In the genomic region with DNA sequence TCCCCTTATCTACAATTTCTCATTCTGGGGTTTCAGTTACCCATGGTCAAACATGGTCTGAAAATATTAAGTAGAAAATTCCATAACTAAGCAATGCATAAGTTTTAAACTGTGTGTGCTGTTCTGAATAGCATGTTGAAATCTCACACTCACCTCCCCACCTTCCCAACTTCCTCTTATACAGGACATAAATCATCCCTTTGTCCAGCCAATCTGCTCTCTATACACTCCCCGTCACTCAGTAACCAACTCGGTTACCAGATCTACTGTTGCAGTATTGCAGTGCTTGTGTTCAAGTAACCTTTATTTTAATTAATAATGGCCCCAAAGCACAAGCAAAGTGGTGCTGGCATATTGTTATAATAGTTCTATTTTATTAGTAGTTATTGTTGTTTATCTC, we compare ENCODE assay signal across 23 cellular contexts.
DNase-seq lines count a peak whose midpoint lies in the region; ATAC-seq lines count a peak whose summit lies in the region.
"Had no signal": no experiment of that assay in that cellular context is flagged by ENCODE, and none has a peak within 500 bp of the region (broad histone marks: within the 10 kb centered on the region; RNA-seq: fewer than 3 reads in every experiment).

No MANE protein-coding gene starts in this region.

- H3K18ac ChIP-seq in neuronal stem cell (ENCODE audit: low read length), result no peak overlapping the region

- no peak overlapping the region for H3K4me3 ChIP-seq in neuronal stem cell (ENCODE audit: low read length in 2 of 2)
- no peak overlapping the region for H3K4me3 ChIP-seq in effector memory CD4-positive, alpha-beta T cell (ENCODE audit: insufficient read depth, low read depth, low read length, poor library complexity, severe bottlenecking)
- H3K4me3 ChIP-seq: A549, cardiac muscle cell, right lobe of liver, testis, vagina had no signal

- DNase-seq in NCI-H82 (lab: John Stamatoyannopoulos, UW) (peak; percentile 24), NCI-H82 treated with DMSO at 0.1 percent for 48 hours (lab: John Stamatoyannopoulos, UW; ENCODE audit: unreplicated experiment) (no peak), NCI-H748 treated with DMSO at 0.1 percent for 48 hours (lab: John Stamatoyannopoulos, UW) (peak; percentile 26), SKM-1 treated with dmso at 0.1 percent for 144 hours (lab: John Stamatoyannopoulos, UW; ENCODE audit: unreplicated experiment) (peak; percentile 67), neuronal stem cell (ENCODE audit: low spot score) (no peak), NCI-H2196 (lab: John Stamatoyannopoulos, UW; ENCODE audit: unreplicated experiment) (no peak)
- no peak for DNase-seq in effector memory CD4-positive, alpha-beta T cell
- DNase-seq: activated CD4-positive, alpha-beta T cell treated with anti-CD3 and anti-CD28 coated beads for 48 hours; anterior cingulate cortex; CD8-positive, alpha-beta memory T cell; DMS79; NCI-H1417 treated with DMSO at 0.1 percent for 48 hours; right lobe of liver; stimulated activated naive CD4-positive, alpha-beta T cell treated with Interleukin-2 at 50 U/mL for 16 hours; T-helper 2 cell; testis had no signal

- H3K14ac ChIP-seq in neuronal stem cell (ENCODE audit: low read length), result no peak overlapping the region

- no peaks in the 10 kb centered on the region for H3K36me3 ChIP-seq in neuronal stem cell (replicated peaks in 1 of 2; ENCODE audit: control insufficient read depth in 2 of 2, insufficient read depth in 2 of 2, low read length in 2 of 2)
- H3K36me3 ChIP-seq in effector memory CD4-positive, alpha-beta T cell (ENCODE audit: control insufficient read depth, insufficient read depth, low read length), result no peaks in the 10 kb centered on the region
- H3K36me3 ChIP-seq: cardiac muscle cell, right lobe of liver, vagina had no signal

- H3K23ac ChIP-seq in neuronal stem cell (ENCODE audit: low read depth, low read length, poor library complexity), result no peak overlapping the region

- H4K8ac ChIP-seq in neuronal stem cell (ENCODE audit: low read depth, low read length), result no peak overlapping the region

- no peak overlapping the region for H3K4ac ChIP-seq in neuronal stem cell (ENCODE audit: low read length)

- no peak overlapping the region for H2BK5ac ChIP-seq in neuronal stem cell (ENCODE audit: low read length)

- no peak overlapping the region for H2AK5ac ChIP-seq in neuronal stem cell (ENCODE audit: low read depth, low read length)

- ATAC-seq in HG03439 (IDR thresholded peaks at IDR 0.05; ENCODE audit: unreplicated experiment), result no peak
- ATAC-seq: A549; activated naive CD4-positive, alpha-beta T cell treated with anti-CD3 and anti-CD28 coated beads, Interleukin-2, amount 50 U/mL, for 72 hours; natural killer cell treated with Interleukin-12 subunit alpha and Interleukin-12 subunit beta and Interleukin-15 and Interleukin-18, amount 100 ng/mL, for 72 hours; right lobe of liver had no signal

- no peak overlapping the region for H4K91ac ChIP-seq in neuronal stem cell (ENCODE audit: low read depth, low read length, poor library complexity)

- WGBS in neuronal stem cell (ENCODE audit: extremely low coverage in 2 of 2, insufficient read length in 2 of 2, insufficient replicate concordance in 1 of 2), 2 donors, result no CpG with 5 or more reads among the region's 2 CpGs

- H3K4me2 ChIP-seq in neuronal stem cell (ENCODE audit: insufficient read depth, low read length, poor library complexity, severe bottlenecking), result no peak overlapping the region
- H3K4me2 ChIP-seq: A549 had no signal

- H2AFZ ChIP-seq in neuronal stem cell (ENCODE audit: low read length), result peak overlapping the region; percentile 9

- H3K27ac ChIP-seq in neuronal stem cell (replicated peaks; ENCODE audit: low read length), result no peak overlapping the region
- H3K27ac ChIP-seq in effector memory CD4-positive, alpha-beta T cell (ENCODE audit: insufficient read depth, low read length, poor library complexity, severe bottlenecking), result no peak overlapping the region
- H3K27ac ChIP-seq: A549, cardiac muscle cell, right lobe of liver, testis, vagina, VCaP had no signal

- H2BK120ac ChIP-seq in neuronal stem cell (ENCODE audit: low read depth, low read length), result no peak overlapping the region

- H3K79me1 ChIP-seq in neuronal stem cell (ENCODE audit: low read depth, low read length), result no peaks in the 10 kb centered on the region

- no peak overlapping the region for H3K9ac ChIP-seq in neuronal stem cell (ENCODE audit: low read depth, low read length, poor library complexity)

- no peak overlapping the region for H2BK15ac ChIP-seq in neuronal stem cell (ENCODE audit: low read length)

- H3K9me3 ChIP-seq in neuronal stem cell (replicated peaks in 1 of 2; ENCODE audit: control insufficient read depth in 2 of 2, insufficient read depth in 1 of 2, low read depth in 1 of 2, low read length in 2 of 2), result no peaks in the 10 kb centered on the region
- H3K9me3 ChIP-seq in effector memory CD4-positive, alpha-beta T cell (ENCODE audit: control insufficient read depth, low read length), result no peaks in the 10 kb centered on the region
- H3K9me3 ChIP-seq: A549, right lobe of liver, testis, vagina had no signal

- H2BK12ac ChIP-seq in neuronal stem cell (ENCODE audit: low read length), result no peak overlapping the region

- peaks cover 0 to 2% of the 10 kb centered on the region in 2 donors for H3K4me1 ChIP-seq in neuronal stem cell (ENCODE audit: control insufficient read depth in 2 of 2, insufficient read depth in 1 of 2, low read depth in 1 of 2, low read length in 2 of 2)
- no peaks in the 10 kb centered on the region for H3K4me1 ChIP-seq in effector memory CD4-positive, alpha-beta T cell (ENCODE audit: control insufficient read depth, insufficient read depth, low read length, poor library complexity, severe bottlenecking)
- H3K4me1 ChIP-seq: A549, right lobe of liver, testis, vagina had no signal

- H3K27me3 ChIP-seq in neuronal stem cell (ENCODE audit: control insufficient read depth in 3 of 3, insufficient read depth in 3 of 3, low read depth in 1 of 3, low read length in 3 of 3), result no peaks in the 10 kb centered on the region
- no peaks in the 10 kb centered on the region for H3K27me3 ChIP-seq in effector memory CD4-positive, alpha-beta T cell (replicated peaks; ENCODE audit: control insufficient read depth, insufficient read depth, low read length, poor library complexity, severe bottlenecking)
- H3K27me3 ChIP-seq: cardiac muscle cell, right lobe of liver, testis, vagina had no signal

Comparison
In these comparisons a context has a peak if more than half of its experiments do, and no peak if none do; other contexts are left out.
1. DNase-seq: peak in NCI-H82 (single experiment), NCI-H748 treated with DMSO at 0.1 percent for 48 hours (single experiment) and SKM-1 treated with dmso at 0.1 percent for 144 hours (single experiment); none in NCI-H82 treated with DMSO at 0.1 percent for 48 hours (single experiment), neuronal stem cell (single experiment), NCI-H2196 (single experiment) and effector memory CD4-positive, alpha-beta T cell (0 of 3).